ENCODE assay signal across 13 cellular contexts in the genomic region with DNA sequence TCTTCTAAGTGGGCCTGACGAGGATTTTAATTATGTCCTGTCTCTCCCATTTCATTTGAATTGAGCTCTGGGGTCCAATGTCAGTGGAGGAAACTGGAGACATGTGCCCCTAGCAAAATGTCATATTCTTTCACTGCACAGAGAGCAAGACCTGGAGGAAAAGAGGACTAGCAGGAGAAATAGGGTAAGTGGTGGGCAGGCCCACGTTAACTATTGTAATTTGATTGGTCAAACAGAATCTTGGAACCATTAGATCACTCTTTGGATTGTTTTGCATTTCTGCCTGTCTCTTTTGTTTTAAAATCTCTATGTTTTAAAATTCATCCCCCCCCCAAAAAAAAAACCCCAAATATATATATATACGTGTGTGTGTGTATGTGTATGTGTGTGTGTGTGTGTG.
DNase-seq lines count a peak whose midpoint lies in the region; ATAC-seq, FAIRE-seq and TF ChIP-seq lines count a peak whose summit lies in the region.
"Had no signal": no experiment of that assay in that cellular context is flagged by ENCODE, and none has a peak within 500 bp of the region (broad histone marks: within the 10 kb centered on the region; RNA-seq: fewer than 3 reads in every experiment).

No MANE protein-coding gene starts in this region.

- H3K4ac ChIP-seq in H1 (replicated peaks; ENCODE audit: insufficient read length, low read depth, low read length), result no peak overlapping the region

- peaks cover 35% of the 10 kb centered on the region for H3K4me1 ChIP-seq in CD4-positive, alpha-beta memory T cell (ENCODE audit: insufficient read depth, low read length)
- H3K4me1 ChIP-seq in H1 (replicated peaks in 1 of 4; ENCODE audit: control insufficient read depth in 3 of 4, insufficient read depth in 4 of 4, low read length in 3 of 4), result peaks cover 4 to 11% (median 9%) of the 10 kb centered on the region in 4 experiments

- H4K91ac ChIP-seq in H1 (replicated peaks; ENCODE audit: insufficient read length, low read length), result no peak overlapping the region

- H3K4me1 Mint-ChIP-seq in CD4-positive, alpha-beta memory T cell, result peaks cover 13 to 36% (median 25%) of the 10 kb centered on the region in 4 donors
- H3K4me1 Mint-ChIP-seq in progenitor cell of endocrine pancreas (ENCODE audit: low read depth), result peaks cover 36% of the 10 kb centered on the region

- no peak overlapping the region for H3K4me3 ChIP-seq in CD4-positive, alpha-beta memory T cell (ENCODE audit: low read length in 2 of 2)
- H3K4me3 ChIP-seq in H1 (ENCODE audit: extremely low read depth in 1 of 4, insufficient read depth in 2 of 4, low read depth in 3 of 4, low read length in 4 of 4), result no peak overlapping the region

- H3K14ac ChIP-seq in H1 (ENCODE audit: insufficient read length), result no peak overlapping the region

- peak overlapping the region in 2 of 7 donors; percentile 10 to 87 for H3K27ac Mint-ChIP-seq in CD4-positive, alpha-beta memory T cell
- H3K27ac Mint-ChIP-seq in progenitor cell of endocrine pancreas, result peak overlapping the region; percentile 24
- H3K27ac Mint-ChIP-seq: activated naive CD4-positive, alpha-beta T cell treated with anti-CD3 and anti-CD28 coated beads for 36 hours had no signal

- no peak overlapping the region for H2BK120ac ChIP-seq in H1 (replicated peaks; ENCODE audit: low read depth, low read length)

- 0 out of 4 replicates have a peak overlapping the region, but pooled peaks of 1 of the 2 experiments have one; percentile 22 for H3K4me2 ChIP-seq in H1 (ENCODE audit: insufficient read depth in 1 of 2, low read depth in 2 of 2, low read length in 2 of 2)

- intact Hi-C loops in CD4-positive, alpha-beta memory T cell (cut with micrococcal nuclease), result no loop called here

- H3K9ac ChIP-seq in H1 (replicated peaks in 1 of 4; ENCODE audit: extremely low read depth in 1 of 4, low read depth in 3 of 4, low read length in 3 of 4), result no peak overlapping the region

- no peak overlapping the region for H2AFZ ChIP-seq in H1 (ENCODE audit: low read length)

- WGBS in H1 (ENCODE audit: extremely low coverage in 1 of 2, insufficient coverage in 1 of 2, insufficient read length in 1 of 2, insufficient replicate concordance in 2 of 2, low coverage in 1 of 2, low lambda C conversion rate in 2 of 2, missing lambda C conversion rate in 1 of 2), 2 experiments, result 73% methylated on average over 3 of the region's 3 CpGs; no CpG with 5 or more reads in 1 of the 2 experiments

- H2BK12ac ChIP-seq in H1 (ENCODE audit: low read depth, low read length), result peak overlapping the region; percentile 60; the same call in 1 of the 2 replicates

- no peak for TF ChIP-seq RAD21 in H1 (IDR thresholded peaks at IDR 0.05 in 1 of 2, conservative IDR thresholded peaks at IDR 0.05 in 1 of 2; ENCODE audit: low read depth in 2 of 2, low read length in 2 of 2)

- no peaks in the 10 kb centered on the region for H3K27me3 ChIP-seq in CD4-positive, alpha-beta memory T cell (ENCODE audit: insufficient read depth, low read length)
- H3K27me3 ChIP-seq in H1 (replicated peaks in 1 of 4; ENCODE audit: control insufficient read depth in 3 of 4, extremely low read depth in 1 of 4, insufficient read depth in 3 of 4, low read length in 3 of 4), result no peaks in the 10 kb centered on the region; a peak in 1 of 7 replicates
- H3K27me3 ChIP-seq: esophagus squamous epithelium had no signal

- no peak overlapping the region for H4K8ac ChIP-seq in H1 (ENCODE audit: extremely low read depth, insufficient read depth, low read length)

- CTCF ChIA-PET in CD4-positive, alpha-beta memory T cell (lab: Charles Lee; ENCODE audit: partially characterized antibody), result no interaction called here
- CTCF ChIA-PET in H1 (lab: Charles Lee; ENCODE audit: partially characterized antibody), result interaction anchor here (1.4 kb wide), 1 partner anchor 19 kb away, joined by 3 read pairs; no protein-coding TSS in a partner anchor

- H4K5ac ChIP-seq in H1 (ENCODE audit: insufficient read length, low read depth, low read length), result no peak overlapping the region

- no peak overlapping the region for H3K27ac ChIP-seq in CD4-positive, alpha-beta memory T cell (ENCODE audit: low read depth, low read length)
- H3K27ac ChIP-seq in H1 (ENCODE audit: low read depth, low read length), result no peak overlapping the region

- no peak overlapping the region for H3K18ac ChIP-seq in H1 (ENCODE audit: extremely low read depth, low read length)

- no peak for TF ChIP-seq EP300 in H1 (IDR thresholded peaks at IDR 0.05; ENCODE audit: borderline replicate concordance in 1 of 2, low read depth in 2 of 2, low read length in 2 of 2)

- ATAC-seq in GM19452 (IDR thresholded peaks at IDR 0.05; ENCODE audit: unreplicated experiment), result no peak
- ATAC-seq: HepG2 had no signal

- H2BK5ac ChIP-seq in H1 (ENCODE audit: low read depth, low read length), result no peak overlapping the region

- no peak overlapping the region for H3K23ac ChIP-seq in H1 (ENCODE audit: insufficient read length)

- H3K36me3 ChIP-seq in CD4-positive, alpha-beta memory T cell (ENCODE audit: insufficient read depth, low read length), result no peaks in the 10 kb centered on the region
- H3K36me3 ChIP-seq in H1 (ENCODE audit: control insufficient read depth in 2 of 4, insufficient read depth in 4 of 4, low read length in 3 of 4), result 0 out of 8 replicates have a peak, but pooled peaks cover 0 to 3% (median 0%) of the 10 kb centered on the region in 4 experiments
- H3K36me3 ChIP-seq: esophagus squamous epithelium had no signal

- H2AK5ac ChIP-seq in H1 (ENCODE audit: low read depth, low read length), result 0 out of 2 replicates have a peak overlapping the region, but pooled peaks have one; percentile 13

- H3K56ac ChIP-seq in H1 (replicated peaks; ENCODE audit: insufficient read length, low read depth, low read length), result no peak overlapping the region

- H3K9me3 Mint-ChIP-seq in CD4-positive, alpha-beta memory T cell, result peaks cover 0 to 24% (median 15%) of the 10 kb centered on the region in 8 donors
- peaks cover 3% of the 10 kb centered on the region for H3K9me3 Mint-ChIP-seq in progenitor cell of endocrine pancreas (ENCODE audit: low read depth)

- no peaks in the 10 kb centered on the region for H3K79me2 ChIP-seq in H1 (ENCODE audit: control insufficient read depth in 1 of 2, insufficient read depth in 2 of 2, low read length in 2 of 2)

- FAIRE-seq in H1 (lab: Jason Lieb, UNC), result no peak
- FAIRE-seq: HepG2 had no signal

- TF ChIP-seq CTCF in H1 (IDR thresholded peaks at IDR 0.05; ENCODE audit: control extremely low read depth in 1 of 3, insufficient read depth in 1 of 3, low read depth in 1 of 3, low read length in 3 of 3) (no peak), progenitor cell of endocrine pancreas (IDR thresholded peaks at IDR 0.05; ENCODE audit: unreplicated experiment) (no peak)

- no peaks in the 10 kb centered on the region for H3K9me3 ChIP-seq in CD4-positive, alpha-beta memory T cell (ENCODE audit: control insufficient read depth in 1 of 2, low read length in 2 of 2)
- H3K9me3 ChIP-seq in H1 (ENCODE audit: insufficient read depth in 2 of 2, low read depth in 1 of 2, low read length in 1 of 2), result peaks cover 5% of the 10 kb centered on the region in 2 experiments; a peak in 2 of 4 replicates
- H3K9me3 ChIP-seq: esophagus squamous epithelium had no signal

- no peak overlapping the region for H2BK15ac ChIP-seq in H1 (ENCODE audit: low read length)

- TF ChIP-seq POLR2A in H1 (IDR thresholded peaks at IDR 0.05; ENCODE audit: control extremely low read depth in 1 of 2, low read depth in 2 of 2, low read length in 2 of 2), result no peak

- peak overlapping the region in 6 of 8 donors; percentile 16 to 82 (median 44) for H3K4me3 Mint-ChIP-seq in CD4-positive, alpha-beta memory T cell
- no peak overlapping the region for H3K4me3 Mint-ChIP-seq in progenitor cell of endocrine pancreas (ENCODE audit: low read depth)
- H3K4me3 Mint-ChIP-seq: activated naive CD4-positive, alpha-beta T cell treated with anti-CD3 and anti-CD28 coated beads for 36 hours had no signal

- DNase-seq in CD4-positive, alpha-beta memory T cell, result no peak
- DNase-seq in LHCN-M2 (ENCODE audit: low read depth) (peak; percentile 2), H1 (ENCODE audit: low read depth in 1 of 2, low spot score in 2 of 2) (no peak), progenitor cell of endocrine pancreas (ENCODE audit: low spot score, unreplicated experiment) (no peak), SKM-1 treated with dmso at 0.1 percent for 144 hours (lab: John Stamatoyannopoulos, UW; ENCODE audit: unreplicated experiment) (no peak), T1000 (lab: John Stamatoyannopoulos, UW) (no peak), occipital lobe (lab: John Stamatoyannopoulos, UW) (no peak)
- DNase-seq: esophagus squamous epithelium, NCI-H1092 had no signal

- no peaks in the 10 kb centered on the region for H3K36me3 Mint-ChIP-seq in CD4-positive, alpha-beta memory T cell
- H3K36me3 Mint-ChIP-seq in progenitor cell of endocrine pancreas (ENCODE audit: insufficient read depth), result no peaks in the 10 kb centered on the region
- H3K36me3 Mint-ChIP-seq: CD4-positive, CD25-positive, alpha-beta regulatory T cell had no signal

- H4K20me1 ChIP-seq in H1 (replicated peaks in 1 of 2; ENCODE audit: control insufficient read depth in 1 of 2, insufficient read depth in 2 of 2, low read length in 2 of 2), result no peaks in the 10 kb centered on the region

- 0 out of 2 replicates have a peak overlapping the region, but pooled peaks have one; percentile 18 for H2BK20ac ChIP-seq in H1 (ENCODE audit: low read length)

- H3K79me1 ChIP-seq in H1 (ENCODE audit: low read depth, low read length), result no peaks in the 10 kb centered on the region

- no peaks in the 10 kb centered on the region for H3K23me2 ChIP-seq in H1 (ENCODE audit: low read depth, low read length)

- H3K27me3 Mint-ChIP-seq in CD4-positive, alpha-beta memory T cell, result peaks cover 18 to 25% of the 10 kb centered on the region in 2 donors
- no peaks in the 10 kb centered on the region for H3K27me3 Mint-ChIP-seq in progenitor cell of endocrine pancreas

- POLR2A ChIA-PET in CD4-positive, alpha-beta memory T cell (lab: Charles Lee; ENCODE audit: partially characterized antibody), result no interaction called here
- POLR2A ChIA-PET in H1 (lab: Charles Lee; ENCODE audit: partially characterized antibody), result no interaction called here

TF ChIP-seq in H1, 55 proteins besides CTCF, POLR2A, EP300 and RAD21 (continues in another document):
- TF ChIP-seq BACH1 (IDR thresholded peaks at IDR 0.05; ENCODE audit: low read length), result no peak
- no peak for TF ChIP-seq CBX8 (IDR thresholded peaks at IDR 0.05; ENCODE audit: borderline replicate concordance, low read depth, low read length)
- no peak for TF ChIP-seq SP1 (IDR thresholded peaks at IDR 0.05; ENCODE audit: low read depth, low read length)
- no peak for TF ChIP-seq CEBPB (IDR thresholded peaks at IDR 0.05; ENCODE audit: low read depth, low read length)
- TF ChIP-seq CHD1 (IDR thresholded peaks at IDR 0.05; ENCODE audit: low read depth, low read length), result no peak
- no peak for TF ChIP-seq CHD2 (IDR thresholded peaks at IDR 0.05; ENCODE audit: low read length)
- TF ChIP-seq SP2 (IDR thresholded peaks at IDR 0.05; ENCODE audit: low read length), result no peak
- TF ChIP-seq GABPA (IDR thresholded peaks at IDR 0.05; ENCODE audit: borderline replicate concordance, insufficient read depth, low read length), result no peak
- no peak for TF ChIP-seq CBX5 (IDR thresholded peaks at IDR 0.05; ENCODE audit: low read depth, low read length)
- TF ChIP-seq MAFK (IDR thresholded peaks at IDR 0.05; ENCODE audit: low read depth, low read length), result no peak
